In the genomic region with DNA sequence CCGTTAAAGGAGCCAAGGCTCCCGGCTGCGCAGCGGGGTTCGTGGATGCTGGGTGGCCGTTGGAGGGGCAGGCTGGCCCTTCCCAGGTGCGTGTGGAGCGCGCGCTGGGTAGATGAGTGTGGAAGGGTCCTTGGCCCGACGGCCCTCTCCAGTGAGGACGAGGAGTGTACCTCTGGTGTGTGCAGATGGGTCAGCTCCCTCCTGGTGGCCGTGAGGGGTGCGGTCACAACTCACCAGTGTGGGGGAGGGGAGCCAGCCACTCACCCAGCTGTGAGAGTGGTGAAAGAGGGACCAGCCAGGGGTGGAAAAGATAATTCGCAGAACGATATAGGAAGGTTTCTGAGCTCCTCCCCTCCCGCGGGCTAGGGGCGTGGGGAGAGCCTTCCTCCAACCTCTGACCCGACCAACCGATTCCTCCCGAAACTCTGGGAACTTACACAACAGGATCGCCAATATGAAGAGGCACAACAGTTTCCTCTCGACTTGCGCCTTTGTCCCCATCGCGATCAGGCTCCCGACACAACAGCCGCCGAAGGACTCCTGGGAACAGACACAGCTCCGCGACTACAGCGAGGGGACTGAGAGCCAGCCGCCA, we compare ENCODE assay signal across 8 cellular contexts. TPM values are rescaled to one million over a fixed set of nuclear protein-coding genes. Genes with fewer than 3 reads are reported as not detected.
DNase-seq lines count a peak whose midpoint lies in the region; ATAC-seq and TF ChIP-seq lines count a peak whose summit lies in the region.

A gene (minus strand): TSS at position 580 of the 595 bp plus-strand sequence. CDS start 79 bp downstream, at position 501.

- peak within 1 kb of the TSS; percentile 81 for H3K4me3 ChIP-seq in epithelial cell of proximal tubule (ENCODE audit: low read depth, low read length)
- H3K4me3 ChIP-seq in mucosa of rectum (ENCODE audit: low read length in 2 of 2), result peak within 1 kb of the TSS; percentile 81 to 97
- peak within 1 kb of the TSS; percentile 39 for H3K4me3 ChIP-seq in urinary bladder (ENCODE audit: low read depth, low read length)

- H3K4me1 ChIP-seq in mucosa of rectum (ENCODE audit: control insufficient read depth in 2 of 2, insufficient read depth in 2 of 2, low read length in 2 of 2) (peaks cover 16 to 41% of the 10 kb centered on the region in 2 donors), urinary bladder (ENCODE audit: insufficient read depth) (no peaks in the 10 kb centered on the region)

- no peaks in the 10 kb centered on the region for H3K27me3 ChIP-seq in mucosa of rectum (ENCODE audit: control insufficient read depth in 2 of 2, insufficient read depth in 2 of 2, low read length in 2 of 2)

- peak; percentile 31 for TF ChIP-seq CTCF in epithelial cell of proximal tubule (conservative IDR thresholded peaks at IDR 0.05; ENCODE audit: low read depth, low read length)

- H3K9me3 ChIP-seq in mucosa of rectum (ENCODE audit: control insufficient read depth in 2 of 2, low read length in 2 of 2), result no peaks in the 10 kb centered on the region

- peak; percentile 67 for DNase-seq in activated CD8-positive, alpha-beta memory T cell treated with anti-CD3 and anti-CD28 coated beads, Interleukin-2, amount 50 U/mL, for 48 hours
- no peak for DNase-seq in activated CD8-positive, alpha-beta memory T cell treated with anti-CD3 and anti-CD28 coated beads, Interleukin-2, amount 50 U/mL, for 4 hours
- DNase-seq in KBM-7, result peak; percentile 87
- peak; percentile 85 for DNase-seq in UCSD-AML1 (lab: John Stamatoyannopoulos, UW; ENCODE audit: unreplicated experiment)
- DNase-seq in epithelial cell of proximal tubule (ENCODE audit: low read depth), result no peak

- peak within 1 kb of the TSS; percentile 93 to 97 for H3K9ac ChIP-seq in mucosa of rectum (ENCODE audit: low read depth in 1 of 2, low read length in 2 of 2)

- ATAC-seq in GM21737 (IDR thresholded peaks at IDR 0.05; ENCODE audit: unreplicated experiment), result peak; percentile 31

- 1% methylated on average over 35 of the region's 35 CpGs for WGBS in urinary bladder

- H3K36me3 ChIP-seq in mucosa of rectum (ENCODE audit: control insufficient read depth in 2 of 2, insufficient read depth in 2 of 2, low read length in 2 of 2) (no peaks in the 10 kb centered on the region), urinary bladder (ENCODE audit: insufficient read depth) (no peaks in the 10 kb centered on the region)

- H3K27ac ChIP-seq in mucosa of rectum (ENCODE audit: low read depth in 2 of 2, low read length in 2 of 2) (peak within 1 kb of the TSS; percentile 94 to 95), urinary bladder (ENCODE audit: low read depth) (peak within 1 kb of the TSS; percentile 65)

- in situ Hi-C loops in KBM-7 (cut with MboI; ENCODE audit: low pct_unique_long_range_greater_than_20kb, low sequenced_read_pairs), result no loop called here

RNA-seq across cellular contexts. Expression of the gene that starts here (rescaled TPM):
- total RNA-seq in epithelial cell of proximal tubule, result 42.2 and 57.8 TPM in 2 replicates
- total RNA-seq in urinary bladder, result 35.2 TPM
- polyA plus RNA-seq in urinary bladder, result 23.4 TPM

Comparison
In these comparisons a context has a peak if more than half of its experiments do, and no peak if none do; other contexts are left out.
1. DNase-seq: peak in activated CD8-positive, alpha-beta memory T cell treated with anti-CD3 and anti-CD28 coated beads, Interleukin-2, amount 50 U/mL, for 48 hours (single experiment), KBM-7 (single experiment) and UCSD-AML1 (single experiment); none in activated CD8-positive, alpha-beta memory T cell treated with anti-CD3 and anti-CD28 coated beads, Interleukin-2, amount 50 U/mL, for 4 hours (single experiment) and epithelial cell of proximal tubule (single experiment).
2. H3K4me3 ChIP-seq: peak in every context shown above with its lines; median percentile 89 in mucosa of rectum; 81 in epithelial cell of proximal tubule; 39 in urinary bladder.